11 cellular contexts compared by ENCODE assay signal in genomic region chr9:88746029-88746743, GRCh38.
DNase-seq lines count a peak whose midpoint lies in the region; ATAC-seq and TF ChIP-seq lines count a peak whose summit lies in the region.
"Had no signal": no experiment of that assay in that cellular context is flagged by ENCODE, and none has a peak within 500 bp of the region (broad histone marks: within the 10 kb centered on the region; RNA-seq: fewer than 3 reads in every experiment).

No MANE protein-coding gene starts in this region.

- H3K4me3 ChIP-seq in right atrium auricular region, result no peak overlapping the region
- peak overlapping the region in 1 of 2 donors; percentile 8 for H3K4me3 ChIP-seq in muscle layer of colon (ENCODE audit: low read depth in 1 of 2, low read length in 2 of 2)

- H3K4me1 ChIP-seq in right atrium auricular region (peaks cover 0 to 47% of the 10 kb centered on the region in 2 donors), muscle layer of colon (ENCODE audit: insufficient read depth, low read length) (peaks cover 72% of the 10 kb centered on the region)

- peak; percentile 81 for DNase-seq in Right ventricle myocardium superior
- DNase-seq in right atrium auricular region (ENCODE audit: low spot score), result no peak
- peak; percentile 22 for DNase-seq in epidermal melanocyte (ENCODE audit: insufficient read length, low spot score)
- no peak for DNase-seq in NOMO-1 treated with dmso at 0.1 percent for 144 hours (lab: John Stamatoyannopoulos, UW; ENCODE audit: unreplicated experiment)
- DNase-seq in SKM-1 (lab: John Stamatoyannopoulos, UW; ENCODE audit: unreplicated experiment), result no peak
- no peak for DNase-seq in DMS153 treated with DMSO at 0.1 percent for 48 hours (lab: John Stamatoyannopoulos, UW; ENCODE audit: unreplicated experiment)
- DNase-seq: activated naive CD4-positive, alpha-beta T cell; NCI-H1436; stimulated activated CD4-positive, alpha-beta T cell treated with anti-CD3 and anti-CD28 coated beads, Interleukin-4, amount 100 ng/mL, for 24 hours had no signal

- H3K9me3 ChIP-seq in right atrium auricular region, result peaks cover 0 to 4% of the 10 kb centered on the region in 2 donors
- H3K9me3 ChIP-seq in muscle layer of colon (ENCODE audit: low read length), result no peaks in the 10 kb centered on the region

- H3K9ac ChIP-seq in muscle layer of colon (ENCODE audit: low read length), result no peak overlapping the region

- TF ChIP-seq CTCF in right atrium auricular region (IDR thresholded peaks at IDR 0.05), result no peak

- ATAC-seq in Right ventricle myocardium superior (ENCODE audit: poor library complexity) (peak; percentile 72), GM18870 (IDR thresholded peaks at IDR 0.05; ENCODE audit: unreplicated experiment) (no peak)

- H3K36me3 ChIP-seq in right atrium auricular region, result no peaks in the 10 kb centered on the region
- H3K36me3 ChIP-seq in muscle layer of colon (ENCODE audit: insufficient read depth, low read length), result no peaks in the 10 kb centered on the region

- H3K27ac ChIP-seq in right atrium auricular region (peak overlapping the region in 1 of 2 donors; percentile 26), muscle layer of colon (ENCODE audit: low read depth, low read length) (peak overlapping the region; percentile 39)

- intact Hi-C loops in Right ventricle myocardium superior (cut with DNase I), result no loop called here

- H3K27me3 ChIP-seq in right atrium auricular region, result no peaks in the 10 kb centered on the region
- H3K27me3 ChIP-seq in muscle layer of colon (ENCODE audit: control insufficient read depth in 1 of 2, insufficient read depth in 2 of 2, low read length in 2 of 2), result no peaks in the 10 kb centered on the region

Comparison
In these comparisons a context has a peak if more than half of its experiments do, and no peak if none do; other contexts are left out.
1. DNase-seq: peak in Right ventricle myocardium superior (single experiment) and epidermal melanocyte (single experiment); none in right atrium auricular region (single experiment), NOMO-1 treated with dmso at 0.1 percent for 144 hours (single experiment), SKM-1 (single experiment) and DMS153 treated with DMSO at 0.1 percent for 48 hours (single experiment).